Comparison of ENCODE assay signal across 8 cellular contexts in genomic region chr12:6965026-6965661, GRCh38. TPM values are rescaled to one million over a fixed set of nuclear protein-coding genes. Genes with fewer than 3 reads are reported as not detected.
DNase-seq lines count a peak whose midpoint lies in the region; ATAC-seq and TF ChIP-seq lines count a peak whose summit lies in the region.

No MANE protein-coding gene starts in this region.

- peak overlapping the region; percentile 85 for H3K27ac Mint-ChIP-seq in activated CD4-positive, alpha-beta T cell treated with anti-CD3 and anti-CD28 coated beads, Interleukin-2, amount 10 ng/mL, durations not matched to agents 7 days and 5 days

- peak; percentile 93 for TF ChIP-seq CTCF in lower lobe of right lung (IDR thresholded peaks at IDR 0.05)

- POLR2A ChIA-PET in activated CD4-positive, alpha-beta T cell treated with anti-CD3 and anti-CD28 coated beads, Interleukin-2, amount 10 ng/mL, durations not matched to agents 7 days and 5 days (lab: Charles Lee), result interaction anchor here (3.4 kb wide), 1 partner anchor 21 kb away, joined by 27 read pairs; the partner anchor contains the start of genes C12orf57 and RNU7-1

- CTCF ChIA-PET in activated CD4-positive, alpha-beta T cell treated with anti-CD3 and anti-CD28 coated beads, Interleukin-2, amount 10 ng/mL, durations not matched to agents 7 days and 5 days (lab: Charles Lee), result interaction anchor here (0.6 to 13.3 kb wide), 16 partner anchors 9 to 144 kb away, joined by 3 to 388 read pairs (median 4); partner anchors contain the start of genes C12orf57, C1RL, LPCAT3 and PTPN6

- H3K4me1 Mint-ChIP-seq in activated CD4-positive, alpha-beta T cell treated with anti-CD3 and anti-CD28 coated beads, Interleukin-2, amount 10 ng/mL, durations not matched to agents 7 days and 5 days, result peaks cover 68% of the 10 kb centered on the region

- H3K36me3 Mint-ChIP-seq in activated CD4-positive, alpha-beta T cell treated with anti-CD3 and anti-CD28 coated beads, Interleukin-2, amount 10 ng/mL, durations not matched to agents 7 days and 5 days (ENCODE audit: low read depth), result peaks cover 60% of the 10 kb centered on the region

- DNase-seq in GM04504 (ENCODE audit: low read depth) (peak; percentile 55), NCI-H510A treated with DMSO at 0.1 percent for 48 hours (lab: John Stamatoyannopoulos, UW) (peak; percentile 59), dermis blood vessel endothelial cell (peak; percentile 94), lower lobe of right lung (peak; percentile 89)
- peak; percentile 91 for DNase-seq in activated CD4-positive, alpha-beta T cell treated with anti-CD3 and anti-CD28 coated beads, Interleukin-2, amount 10 ng/mL, durations not matched to agents 7 days and 5 days
- DNase-seq in stimulated activated CD4-positive, alpha-beta T cell treated with anti-CD3 and anti-CD28 coated beads, TNF-alpha, amount 100 ng/mL, for 24 hours (ENCODE audit: low read depth in 3 of 3), result peak; percentile 81 to 83 (median 83)

- H3K27me3 ChIP-seq in lower lobe of right lung (ENCODE audit: low read depth), result no peaks in the 10 kb centered on the region

- peak overlapping the region; percentile 55 for H3K4me3 ChIP-seq in lower lobe of right lung

- intact Hi-C loops in lower lobe of right lung (cut with DNase I), result no loop called here

- H3K9me3 ChIP-seq in lower lobe of right lung, result no peaks in the 10 kb centered on the region

- H3K4me3 Mint-ChIP-seq in activated CD4-positive, alpha-beta T cell treated with anti-CD3 and anti-CD28 coated beads, Interleukin-2, amount 10 ng/mL, durations not matched to agents 7 days and 5 days, result no peak overlapping the region

- peaks cover 60% of the 10 kb centered on the region for H3K36me3 ChIP-seq in lower lobe of right lung

- H3K9me3 Mint-ChIP-seq in activated CD4-positive, alpha-beta T cell treated with anti-CD3 and anti-CD28 coated beads, Interleukin-2, amount 10 ng/mL, durations not matched to agents 7 days and 5 days, result no peaks in the 10 kb centered on the region

- no peaks in the 10 kb centered on the region for H3K27me3 Mint-ChIP-seq in activated CD4-positive, alpha-beta T cell treated with anti-CD3 and anti-CD28 coated beads, Interleukin-2, amount 10 ng/mL, durations not matched to agents 7 days and 5 days

- ATAC-seq in HG03280 (IDR thresholded peaks at IDR 0.05; ENCODE audit: unreplicated experiment) (peak; percentile 46), lower lobe of right lung (peak; percentile 59 to 60), HG03175 (IDR thresholded peaks at IDR 0.05; ENCODE audit: unreplicated experiment) (no peak)

- H3K27ac ChIP-seq in lower lobe of right lung, result peak overlapping the region; percentile 90

- H3K4me1 ChIP-seq in lower lobe of right lung, result peaks cover 65% of the 10 kb centered on the region

RNA-seq across cellular contexts. Expression of gene PHB2, which starts 5.3 kb away (rescaled TPM):
- total RNA-seq in activated CD4-positive, alpha-beta T cell treated with anti-CD3 and anti-CD28 coated beads, Interleukin-2, amount 10 ng/mL, durations not matched to agents 7 days and 5 days, result 100 to 1,000 TPM; 214 to 230 TPM
- 191 and 205 TPM in 2 replicates for total RNA-seq in dermis blood vessel endothelial cell
- total RNA-seq in lower lobe of right lung, result 138 TPM

RNA-seq across cellular contexts. Expression of gene EMG1, which starts 5.6 kb away (rescaled TPM):
- total RNA-seq in activated CD4-positive, alpha-beta T cell treated with anti-CD3 and anti-CD28 coated beads, Interleukin-2, amount 10 ng/mL, durations not matched to agents 7 days and 5 days, result 10 to 100 TPM; 41.8 to 53.3 TPM
- total RNA-seq in dermis blood vessel endothelial cell (35.6 and 39.3 TPM in 2 replicates), lower lobe of right lung (39.6 TPM)

RNA-seq across cellular contexts. Expression of gene PTPN6, which starts 14.0 kb away (rescaled TPM):
- total RNA-seq in activated CD4-positive, alpha-beta T cell treated with anti-CD3 and anti-CD28 coated beads, Interleukin-2, amount 10 ng/mL, durations not matched to agents 7 days and 5 days, result 100 to 1,000 TPM; 346 to 354 TPM
- 2.4 and 3.4 TPM in 2 replicates for total RNA-seq in dermis blood vessel endothelial cell
- 209 TPM for total RNA-seq in lower lobe of right lung

RNA-seq across cellular contexts. Expression of gene C12orf57, which starts 21.3 kb away (rescaled TPM):
- total RNA-seq in activated CD4-positive, alpha-beta T cell treated with anti-CD3 and anti-CD28 coated beads, Interleukin-2, amount 10 ng/mL, durations not matched to agents 7 days and 5 days, result 100 to 1,000 TPM; 156 to 181 TPM
- total RNA-seq in dermis blood vessel endothelial cell (73.7 and 177 TPM in 2 replicates), lower lobe of right lung (181 TPM)

RNA-seq across cellular contexts. Expression of gene RNU7-1, which starts 21.5 kb away (rescaled TPM):
- not detected for total RNA-seq in activated CD4-positive, alpha-beta T cell treated with anti-CD3 and anti-CD28 coated beads, Interleukin-2, amount 10 ng/mL, durations not matched to agents 7 days and 5 days
- not detected in 2 replicates for total RNA-seq in dermis blood vessel endothelial cell
- not detected for total RNA-seq in lower lobe of right lung

Comparison
In these comparisons a context has a peak if more than half of its experiments do, and no peak if none do; other contexts are left out.
1. RNA of gene PTPN6, which starts 14.0 kb away (total RNA-seq): 346 to 354 TPM in activated CD4-positive, alpha-beta T cell treated with anti-CD3 and anti-CD28 coated beads, Interleukin-2, amount 10 ng/mL, durations not matched to agents 7 days and 5 days and 209 TPM in lower lobe of right lung (single experiment); 2.4 to 3.4 TPM in dermis blood vessel endothelial cell; every median in the first group is over 10 times any median in the second.
2. Peak in every context shown above with its lines, with median percentiles within 50 percentile points of each other: DNase-seq.